In genomic region chr6:11833626-11834592, GRCh38 we compare ENCODE assay signal across 10 cellular contexts. TPM values are rescaled to one million over a fixed set of nuclear protein-coding genes. Genes with fewer than 3 reads are reported as not detected.
DNase-seq lines count a peak whose midpoint lies in the region; ATAC-seq lines count a peak whose summit lies in the region.
"Had no signal": no experiment of that assay in that cellular context is flagged by ENCODE, and none has a peak within 500 bp of the region (broad histone marks: within the 10 kb centered on the region; RNA-seq: fewer than 3 reads in every experiment).

No MANE protein-coding gene starts in this region.

- peak; percentile 74 for ATAC-seq in GM19372 (IDR thresholded peaks at IDR 0.05; ENCODE audit: low read depth, unreplicated experiment)
- peak; percentile 65 for ATAC-seq in HG02943 (IDR thresholded peaks at IDR 0.05; ENCODE audit: low read depth, unreplicated experiment)

- DNase-seq in ELF-1 (ENCODE audit: low read depth, low spot score) (peak; percentile 49), OCI-M1 (lab: John Stamatoyannopoulos, UW) (peak; percentile 54), SKM-1 (lab: John Stamatoyannopoulos, UW; ENCODE audit: unreplicated experiment) (no peak), glomerular visceral epithelial cell (ENCODE audit: extremely low spot score) (no peak), A172 (ENCODE audit: low spot score) (no peak), GF-D8 (lab: John Stamatoyannopoulos, UW) (no peak)
- DNase-seq: activated CD4-positive, alpha-beta T cell treated with anti-CD3 and anti-CD28 coated beads for 48 hours; NCI-H82 had no signal

RNA-seq across cellular contexts. Expression of gene ADTRP, which starts 55.3 kb away (rescaled TPM):
- 1.9 and 3.9 TPM in 2 replicates for total RNA-seq in A172 (2014; rRNA removed; shearing (Covaris generic))

Comparison
In these comparisons a context has a peak if more than half of its experiments do, and no peak if none do; other contexts are left out.
1. DNase-seq: peak in ELF-1 (single experiment) and OCI-M1 (single experiment); none in SKM-1 (single experiment), glomerular visceral epithelial cell (single experiment), A172 (single experiment) and GF-D8 (single experiment).